In the genomic region with DNA sequence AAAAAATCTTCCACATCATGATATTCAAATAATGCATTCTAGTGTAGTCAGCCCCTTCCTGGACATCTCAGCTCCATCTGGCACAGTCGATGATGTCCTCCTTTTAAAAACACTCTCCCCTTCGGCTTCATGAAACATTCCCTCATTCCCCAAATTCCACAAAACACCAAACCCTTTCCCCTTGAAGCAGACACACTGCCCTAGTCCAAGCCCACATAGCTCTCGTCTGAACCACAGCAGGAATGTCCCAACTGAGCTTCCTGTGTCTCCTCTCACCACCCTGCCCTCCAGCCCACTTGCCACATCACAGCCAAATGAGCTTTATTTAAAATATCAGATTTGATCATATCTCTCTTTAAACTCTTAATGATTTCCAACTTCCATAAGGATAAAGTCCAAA, we compare ENCODE assay signal across 10 cellular contexts.
DNase-seq lines count a peak whose midpoint lies in the region; ATAC-seq and TF ChIP-seq lines count a peak whose summit lies in the region.
"Had no signal": no experiment of that assay in that cellular context is flagged by ENCODE, and none has a peak within 500 bp of the region (broad histone marks: within the 10 kb centered on the region; RNA-seq: fewer than 3 reads in every experiment).

No MANE protein-coding gene starts in this region.

- ATAC-seq in HG02884 (IDR thresholded peaks at IDR 0.05; ENCODE audit: unreplicated experiment) (no peak), HG03280 (IDR thresholded peaks at IDR 0.05; ENCODE audit: unreplicated experiment) (no peak), GM18868 (IDR thresholded peaks at IDR 0.05; ENCODE audit: unreplicated experiment) (no peak)

- peak overlapping the region; percentile 85 for H3K27ac Mint-ChIP-seq in HFFc6
- peak overlapping the region; percentile 51 for H3K27ac Mint-ChIP-seq in activated T-helper 1 cell treated with anti-CD3 and anti-CD28 coated beads, Interleukin-12 subunit alpha, Interleukin-12 subunit beta, Interleukin-2, Interleukin-4 antibody, amounts not matched to agents 30 ng/mL and 10 ng/mL and 1 ng/mL, durations not matched to agents 14 hours and 24 hours and 36 hours

- peaks cover 0 to 82% (median 38%) of the 10 kb centered on the region in 4 donors for H3K4me1 ChIP-seq in tibial artery

- H3K27me3 ChIP-seq in tibial artery, result no peaks in the 10 kb centered on the region

- H3K4me3 Mint-ChIP-seq in HFFc6, result peak overlapping the region; percentile 16
- H3K4me3 Mint-ChIP-seq in activated T-helper 1 cell treated with anti-CD3 and anti-CD28 coated beads, Interleukin-12 subunit alpha, Interleukin-12 subunit beta, Interleukin-2, Interleukin-4 antibody, amounts not matched to agents 30 ng/mL and 10 ng/mL and 1 ng/mL, durations not matched to agents 14 hours and 24 hours and 36 hours, result peak overlapping the region; percentile 24

- H3K9me3 ChIP-seq in tibial artery, result no peaks in the 10 kb centered on the region

- H3K27me3 Mint-ChIP-seq in HFFc6 (ENCODE audit: insufficient read depth), result no peaks in the 10 kb centered on the region
- no peaks in the 10 kb centered on the region for H3K27me3 Mint-ChIP-seq in activated T-helper 1 cell treated with anti-CD3 and anti-CD28 coated beads, Interleukin-12 subunit alpha, Interleukin-12 subunit beta, Interleukin-2, Interleukin-4 antibody, amounts not matched to agents 30 ng/mL and 10 ng/mL and 1 ng/mL, durations not matched to agents 14 hours and 24 hours and 36 hours (ENCODE audit: insufficient read depth)

- H3K4me1 Mint-ChIP-seq in HFFc6 (ENCODE audit: low read depth), result peaks cover 98% of the 10 kb centered on the region
- peaks cover 99% of the 10 kb centered on the region for H3K4me1 Mint-ChIP-seq in activated T-helper 1 cell treated with anti-CD3 and anti-CD28 coated beads, Interleukin-12 subunit alpha, Interleukin-12 subunit beta, Interleukin-2, Interleukin-4 antibody, amounts not matched to agents 30 ng/mL and 10 ng/mL and 1 ng/mL, durations not matched to agents 14 hours and 24 hours and 36 hours (ENCODE audit: low read depth)

- H3K4me3 ChIP-seq in tibial artery, result no peak overlapping the region

- no peak for TF ChIP-seq CTCF in HFFc6 (IDR thresholded peaks at IDR 0.05)
- no peak for TF ChIP-seq CTCF in tibial artery (IDR thresholded peaks at IDR 0.05)

- no peaks in the 10 kb centered on the region for H3K36me3 Mint-ChIP-seq in HFFc6 (ENCODE audit: low read depth)
- peaks cover 3% of the 10 kb centered on the region for H3K36me3 Mint-ChIP-seq in activated T-helper 1 cell treated with anti-CD3 and anti-CD28 coated beads, Interleukin-12 subunit alpha, Interleukin-12 subunit beta, Interleukin-2, Interleukin-4 antibody, amounts not matched to agents 30 ng/mL and 10 ng/mL and 1 ng/mL, durations not matched to agents 14 hours and 24 hours and 36 hours (ENCODE audit: low read depth)

- H3K9me3 Mint-ChIP-seq in HFFc6, result no peaks in the 10 kb centered on the region
- H3K9me3 Mint-ChIP-seq in activated T-helper 1 cell treated with anti-CD3 and anti-CD28 coated beads, Interleukin-12 subunit alpha, Interleukin-12 subunit beta, Interleukin-2, Interleukin-4 antibody, amounts not matched to agents 30 ng/mL and 10 ng/mL and 1 ng/mL, durations not matched to agents 14 hours and 24 hours and 36 hours, result no peaks in the 10 kb centered on the region

- no peaks in the 10 kb centered on the region for H3K36me3 ChIP-seq in tibial artery

- DNase-seq in HFFc6, result peak; percentile 90
- DNase-seq in activated T-helper 1 cell treated with anti-CD3 and anti-CD28 coated beads, Interleukin-12 subunit alpha, Interleukin-12 subunit beta, Interleukin-2, Interleukin-4 antibody, amounts not matched to agents 30 ng/mL and 10 ng/mL and 1 ng/mL, durations not matched to agents 14 hours and 24 hours and 36 hours (ENCODE audit: low spot score), result no peak
- DNase-seq in foreskin melanocyte, result peak; percentile 81
- no peak for DNase-seq in tibial artery
- DNase-seq: effector CD4-positive, alpha-beta T cell; NCI-H1694 treated with DMSO at 0.1 percent for 48 hours; stimulated activated CD4-positive, alpha-beta T cell treated with anti-CD3 and anti-CD28 coated beads, Interleukin-15, amount 100 ng/mL, for 24 hours had no signal

- intact Hi-C loops in activated T-helper 1 cell treated with anti-CD3 and anti-CD28 coated beads, Interleukin-12 subunit alpha, Interleukin-12 subunit beta, Interleukin-2, Interleukin-4 antibody, amounts not matched to agents 30 ng/mL and 10 ng/mL and 1 ng/mL, durations not matched to agents 14 hours and 24 hours and 36 hours (cut with micrococcal nuclease), result no loop called here
- intact Hi-C loops in tibial artery (cut with DNase I; ENCODE audit: low total_unique reads), result no loop called here

- H3K27ac ChIP-seq in tibial artery, result peak overlapping the region; percentile 51 to 83

Comparison
In these comparisons a context has a peak if more than half of its experiments do, and no peak if none do; other contexts are left out.
1. DNase-seq: peak in HFFc6 (single experiment) and foreskin melanocyte (single experiment); none in activated T-helper 1 cell treated with anti-CD3 and anti-CD28 coated beads, Interleukin-12 subunit alpha, Interleukin-12 subunit beta, Interleukin-2, Interleukin-4 antibody, amounts not matched to agents 30 ng/mL and 10 ng/mL and 1 ng/mL, durations not matched to agents 14 hours and 24 hours and 36 hours (single experiment) and tibial artery (0 of 2).